In genomic region chr5:160260881-160261815, GRCh38 we compare ENCODE assay signal across 9 cellular contexts. TPM values are rescaled to one million over a fixed set of nuclear protein-coding genes. Genes with fewer than 3 reads are reported as not detected.
DNase-seq lines count a peak whose midpoint lies in the region; ATAC-seq, FAIRE-seq and TF ChIP-seq lines count a peak whose summit lies in the region.
"Had no signal": no experiment of that assay in that cellular context is flagged by ENCODE, and none has a peak within 500 bp of the region (broad histone marks: within the 10 kb centered on the region; RNA-seq: fewer than 3 reads in every experiment).

No MANE protein-coding gene starts in this region.

- H3K9me3 ChIP-seq in astrocyte (ENCODE audit: insufficient read depth, low read depth, low read length) = no peaks in the 10 kb centered on the region

- peak overlapping the region; percentile 61 for H3K9ac ChIP-seq in astrocyte (ENCODE audit: low read length)

- no peaks in the 10 kb centered on the region for H3K27me3 ChIP-seq in astrocyte (ENCODE audit: insufficient read depth, low read length)

- H3K36me3 Mint-ChIP-seq in astrocyte (ENCODE audit: low read depth, unreplicated experiment) = peaks cover 3% of the 10 kb centered on the region
- H3K36me3 Mint-ChIP-seq: activated naive CD4-positive, alpha-beta T cell treated with anti-CD3 and anti-CD28 coated beads, Interleukin-2, amount 50 U/mL, for 24 hours had no signal

- H3K4me3 Mint-ChIP-seq in astrocyte (ENCODE audit: unreplicated experiment) = no peak overlapping the region
- H3K4me3 Mint-ChIP-seq: activated naive CD4-positive, alpha-beta T cell treated with anti-CD3 and anti-CD28 coated beads, Interleukin-2, amount 50 U/mL, for 24 hours had no signal

- H3K4me1 ChIP-seq in astrocyte (ENCODE audit: insufficient read depth, low read length) = peaks cover 16% of the 10 kb centered on the region

- no peak overlapping the region for H2AFZ ChIP-seq in astrocyte (ENCODE audit: low read depth, low read length)

- no peaks in the 10 kb centered on the region for H3K36me3 ChIP-seq in astrocyte (ENCODE audit: insufficient read depth, low read length)

- peaks cover 22% of the 10 kb centered on the region for H4K20me1 ChIP-seq in astrocyte (ENCODE audit: insufficient read depth, low read length)

- H3K27ac ChIP-seq in astrocyte (ENCODE audit: low read depth, low read length) = peak overlapping the region; percentile 76

- peak overlapping the region; percentile 85 for H3K27ac Mint-ChIP-seq in astrocyte (ENCODE audit: unreplicated experiment)
- H3K27ac Mint-ChIP-seq: activated naive CD4-positive, alpha-beta T cell treated with anti-CD3 and anti-CD28 coated beads, Interleukin-2, amount 50 U/mL, for 24 hours had no signal

- no peak for FAIRE-seq in astrocyte (lab: Jason Lieb, UNC)

- H3K4me3 ChIP-seq in astrocyte (ENCODE audit: insufficient read depth, low read depth, low read length) = no peak overlapping the region

- H3K9me3 Mint-ChIP-seq in astrocyte (ENCODE audit: unreplicated experiment) = no peaks in the 10 kb centered on the region
- H3K9me3 Mint-ChIP-seq: activated naive CD4-positive, alpha-beta T cell treated with anti-CD3 and anti-CD28 coated beads, Interleukin-2, amount 50 U/mL, for 24 hours had no signal

- TF ChIP-seq CTCF in astrocyte (IDR thresholded peaks at IDR 0.05; ENCODE audit: insufficient read depth, low read depth, low read length) = no peak
- TF ChIP-seq CTCF in GM10266 (IDR thresholded peaks at IDR 0.05; ENCODE audit: control insufficient read depth, insufficient read depth, low read depth, missing control alignments) = no peak

- H3K27me3 Mint-ChIP-seq in astrocyte (ENCODE audit: low read depth, unreplicated experiment) = no peaks in the 10 kb centered on the region

- DNase-seq in EH (ENCODE audit: low read depth) (peak; percentile 59), astrocyte (ENCODE audit: low read depth) (peak; percentile 97), mucosa of gallbladder (ENCODE audit: low spot score) (peak; percentile 59), NCI-H748 treated with DMSO at 0.1 percent for 48 hours (lab: John Stamatoyannopoulos, UW) (no peak), GM10266 (ENCODE audit: extremely low spot score) (no peak)
- DNase-seq in activated CD4-positive, alpha-beta T cell treated with anti-CD3 and anti-CD28 coated beads for 4 hours = no peak

- peaks cover 8% of the 10 kb centered on the region for H3K79me2 ChIP-seq in astrocyte (ENCODE audit: insufficient read depth, low read length)

- peaks cover 17% of the 10 kb centered on the region for H3K4me1 Mint-ChIP-seq in astrocyte (ENCODE audit: low read depth, unreplicated experiment)

- ATAC-seq in HG02981 (IDR thresholded peaks at IDR 0.05; ENCODE audit: unreplicated experiment) = peak; percentile 58
- no peak for ATAC-seq in GM19455 (IDR thresholded peaks at IDR 0.05; ENCODE audit: unreplicated experiment)

- peak overlapping the region; percentile 74 for H3K4me2 ChIP-seq in astrocyte (ENCODE audit: low read length)

RNA-seq across cellular contexts. Expression of gene FABP6, which starts 31.8 kb away (rescaled TPM):
- 0.53 TPM in 1 of 2 replicates, not detected in the other for total RNA-seq in astrocyte
- not detected for total RNA-seq in mucosa of gallbladder

RNA-seq across cellular contexts. Expression of gene CCNJL, which starts 51.2 kb away (rescaled TPM):
- total RNA-seq in astrocyte = 12.5 and 15.7 TPM in 2 replicates
- total RNA-seq in mucosa of gallbladder = 1.3 TPM

Comparison
In these comparisons a context has a peak if more than half of its experiments do, and no peak if none do; other contexts are left out.
1. DNase-seq: peak in EH (single experiment), astrocyte (single experiment) and mucosa of gallbladder (single experiment); none in NCI-H748 treated with DMSO at 0.1 percent for 48 hours (single experiment), activated CD4-positive, alpha-beta T cell treated with anti-CD3 and anti-CD28 coated beads for 4 hours (0 of 2) and GM10266 (single experiment).